20 cellular contexts compared by ENCODE assay signal in genomic region chr4:78152795-78153194, GRCh38.
A peak's percentile ranks its signal among the peaks of the same experiment; 100 is the strongest.
DNase-seq lines count a peak whose midpoint lies in the region; ATAC-seq and TF ChIP-seq lines count a peak whose summit lies in the region.
"Had no signal": no experiment of that assay in that cellular context is flagged by ENCODE, and none has a peak within 500 bp of the region (broad histone marks: within the 10 kb centered on the region; RNA-seq: fewer than 3 reads in every experiment).

No MANE protein-coding gene starts in this region.

- H3K4me3 Mint-ChIP-seq in nephron (no peak overlapping the region), progenitor cell of endocrine pancreas (ENCODE audit: low read depth) (no peak overlapping the region)
- H3K4me3 Mint-ChIP-seq: CD14-positive monocyte; CD4-positive, alpha-beta memory T cell; CD4-positive, CD25-positive, alpha-beta regulatory T cell; CD8-positive, alpha-beta memory T cell had no signal

- DNase-seq in left colon (no peak), progenitor cell of endocrine pancreas (ENCODE audit: low spot score, unreplicated experiment) (no peak), GM03348 (ENCODE audit: low spot score) (no peak), DMS114 treated with DMSO at 0.1 percent for 48 hours (lab: John Stamatoyannopoulos, UW; ENCODE audit: unreplicated experiment) (no peak), substantia nigra (lab: John Stamatoyannopoulos, UW) (no peak)
- DNase-seq: 8988T; ACHN; BE2C; C1 segment of cervical spinal cord; CD4-positive, alpha-beta memory T cell; CD4-positive, CD25-positive, alpha-beta regulatory T cell; CD8-positive, alpha-beta memory T cell; COR-L47; DMS 273 treated with DMSO at 0.1 percent for 48 hours; DMS79 treated with DMSO at 0.1 percent for 48 hours; GF-D8 had no signal

- H3K27ac Mint-ChIP-seq in nephron (peak overlapping the region; percentile 72 to 96 (median 92)), progenitor cell of endocrine pancreas (peak overlapping the region; percentile 89)
- H3K27ac Mint-ChIP-seq: CD14-positive monocyte; CD4-positive, alpha-beta memory T cell; CD4-positive, CD25-positive, alpha-beta regulatory T cell had no signal

- ATAC-seq in left colon, result peak; percentile 58
- ATAC-seq: GM12878 had no signal

- H3K36me3 Mint-ChIP-seq in nephron (ENCODE audit: low read depth) (no peaks in the 10 kb centered on the region), progenitor cell of endocrine pancreas (ENCODE audit: insufficient read depth) (peaks cover 4% of the 10 kb centered on the region)
- H3K36me3 Mint-ChIP-seq: CD14-positive monocyte; CD4-positive, alpha-beta memory T cell; CD4-positive, CD25-positive, alpha-beta regulatory T cell; CD8-positive, alpha-beta memory T cell had no signal

- H3K9me3 Mint-ChIP-seq in nephron, result no peaks in the 10 kb centered on the region
- peaks cover 3% of the 10 kb centered on the region for H3K9me3 Mint-ChIP-seq in progenitor cell of endocrine pancreas (ENCODE audit: low read depth)
- H3K9me3 Mint-ChIP-seq: CD4-positive, alpha-beta memory T cell; CD8-positive, alpha-beta memory T cell had no signal

- H3K4me1 Mint-ChIP-seq in nephron, result peaks cover 70% of the 10 kb centered on the region
- peaks cover 86% of the 10 kb centered on the region for H3K4me1 Mint-ChIP-seq in progenitor cell of endocrine pancreas (ENCODE audit: low read depth)
- H3K4me1 Mint-ChIP-seq: CD14-positive monocyte; CD4-positive, alpha-beta memory T cell; CD4-positive, CD25-positive, alpha-beta regulatory T cell; CD8-positive, alpha-beta memory T cell had no signal

- H3K27me3 Mint-ChIP-seq in nephron (ENCODE audit: low read depth), result no peaks in the 10 kb centered on the region
- H3K27me3 Mint-ChIP-seq in progenitor cell of endocrine pancreas, result no peaks in the 10 kb centered on the region

- no peak overlapping the region for H3K27ac ChIP-seq in substantia nigra (ENCODE audit: low read depth, low read length, poor library complexity, severe bottlenecking)
- H3K27ac ChIP-seq: BLaER1 had no signal

- intact Hi-C loops in left colon (cut with DNase I, micrococcal nuclease), result no loop called here

- TF ChIP-seq CTCF in nephron (IDR thresholded peaks at IDR 0.05; ENCODE audit: unreplicated experiment in 3 of 3) (no peak), progenitor cell of endocrine pancreas (IDR thresholded peaks at IDR 0.05; ENCODE audit: unreplicated experiment) (no peak)
